ENCODE assay signal across 9 cellular contexts in genomic region chr7:77330169-77330882, GRCh38.
A peak's percentile ranks its signal among the peaks of the same experiment; 100 is the strongest.
DNase-seq lines count a peak whose midpoint lies in the region; ATAC-seq lines count a peak whose summit lies in the region.
"Had no signal": no experiment of that assay in that cellular context is flagged by ENCODE, and none has a peak within 500 bp of the region (broad histone marks: within the 10 kb centered on the region; RNA-seq: fewer than 3 reads in every experiment).

No MANE protein-coding gene starts in this region.

- in situ Hi-C loops in ACHN (cut with HindIII; ENCODE audit: low pct_ligation_motif_present, low pct_unique_long_range_greater_than_20kb, low sequenced_read_pairs), result no loop called here

- H3K9me3 Mint-ChIP-seq in activated naive CD4-positive, alpha-beta T cell treated with anti-CD3 and anti-CD28 coated beads, Interleukin-2, amount 50 U/mL, for 72 hours, result no peaks in the 10 kb centered on the region

- DNase-seq in activated naive CD4-positive, alpha-beta T cell treated with anti-CD3 and anti-CD28 coated beads, Interleukin-2, amount 50 U/mL, for 72 hours (ENCODE audit: low spot score in 2 of 2), result no peak
- no peak for DNase-seq in activated naive CD4-positive, alpha-beta T cell treated with Interleukin-2 at 50 U/mL for 16 hours
- peak; percentile 28 for DNase-seq in RKO (ENCODE audit: low spot score)
- DNase-seq in left colon, result no peak
- DNase-seq in NCI-H748 (lab: John Stamatoyannopoulos, UW; ENCODE audit: unreplicated experiment), result no peak
- no peak for DNase-seq in ACHN
- DNase-seq in NCI-H446 treated with DMSO at 0.1 percent for 48 hours (lab: John Stamatoyannopoulos, UW), result no peak
- DNase-seq: pancreas had no signal

- no peaks in the 10 kb centered on the region for H3K36me3 Mint-ChIP-seq in activated naive CD4-positive, alpha-beta T cell treated with anti-CD3 and anti-CD28 coated beads, Interleukin-2, amount 50 U/mL, for 72 hours

- intact Hi-C loops in left colon (cut with DNase I, micrococcal nuclease), result loop anchor here in 1 of 2 donors (10.0 kb wide), 1 partner anchor 76 kb away; no protein-coding TSS in a partner anchor

- ATAC-seq in activated naive CD4-positive, alpha-beta T cell treated with anti-CD3 and anti-CD28 coated beads, Interleukin-2, amount 50 U/mL, for 72 hours, result peak; percentile 60 to 70
- peak; percentile 55 for ATAC-seq in HG03039 (IDR thresholded peaks at IDR 0.05; ENCODE audit: unreplicated experiment)
- peak; percentile 31 for ATAC-seq in left colon

- H3K27ac Mint-ChIP-seq in activated naive CD4-positive, alpha-beta T cell treated with anti-CD3 and anti-CD28 coated beads, Interleukin-2, amount 50 U/mL, for 72 hours, result peak overlapping the region; percentile 71 to 87
